10 cellular contexts compared by ENCODE assay signal in the genomic region with DNA sequence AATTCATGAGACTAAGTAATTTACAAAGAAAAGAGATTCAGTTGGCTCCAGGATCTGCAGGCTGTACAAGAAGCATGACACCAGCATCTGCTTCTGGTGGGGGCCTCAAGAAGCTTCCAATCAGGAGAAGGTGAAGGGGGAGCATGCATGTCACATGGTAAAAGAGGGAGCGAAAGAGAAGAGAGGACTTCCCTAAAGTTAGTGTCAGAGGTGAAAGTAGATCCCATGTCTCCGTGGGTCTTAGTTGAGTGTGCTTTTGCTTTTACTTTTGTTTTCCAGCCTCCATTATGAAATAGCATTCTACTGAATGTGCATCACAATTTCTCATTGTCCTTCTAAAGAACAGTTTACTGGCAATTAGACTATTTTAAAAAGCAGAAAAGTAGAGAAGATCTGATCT.
A peak's percentile ranks its signal among the peaks of the same experiment; 100 is the strongest.
DNase-seq lines count a peak whose midpoint lies in the region; ATAC-seq and TF ChIP-seq lines count a peak whose summit lies in the region.
"Had no signal": no experiment of that assay in that cellular context is flagged by ENCODE, and none has a peak within 500 bp of the region (broad histone marks: within the 10 kb centered on the region; RNA-seq: fewer than 3 reads in every experiment).

No MANE protein-coding gene starts in this region.

- H3K9me2 ChIP-seq in Loucy (replicated peaks; ENCODE audit: low read depth, low read length) = no peaks in the 10 kb centered on the region

- peak overlapping the region; percentile 3 to 89 (median 58) for H3K27ac Mint-ChIP-seq in naive B cell

- peak; percentile 15 for DNase-seq in naive B cell
- no peak for DNase-seq in NCI-H524 (lab: John Stamatoyannopoulos, UW)
- no peak for DNase-seq in stimulated activated CD4-positive, alpha-beta T cell treated with anti-CD3 and anti-CD28 coated beads, Interleukin-15, amount 100 ng/mL, for 24 hours
- DNase-seq in H4 (ENCODE audit: low spot score) = no peak
- DNase-seq in DMS114 treated with DMSO at 0.1 percent for 48 hours (lab: John Stamatoyannopoulos, UW; ENCODE audit: unreplicated experiment) = no peak
- DNase-seq: activated CD4-positive, alpha-beta T cell treated with anti-CD3 and anti-CD28 coated beads, Interleukin-2, amount 50 U/mL, for 1 hour; stimulated activated CD4-positive, alpha-beta T cell treated with anti-CD3 and anti-CD28 coated beads, Interleukin-4, amount 100 ng/mL, for 4 hours had no signal

- no peaks in the 10 kb centered on the region for H3K36me3 ChIP-seq in Loucy (ENCODE audit: insufficient read depth, low read length)

- H3K36me3 Mint-ChIP-seq in naive B cell = peaks cover 16 to 40% of the 10 kb centered on the region in 2 donors

- H3K4me3 Mint-ChIP-seq in naive B cell = peak overlapping the region in 4 of 8 donors; percentile 53 to 88 (median 70)

- H3K27me3 Mint-ChIP-seq in naive B cell = no peaks in the 10 kb centered on the region

- H3K9me3 Mint-ChIP-seq in naive B cell = peaks cover 0 to 3% (median 0%) of the 10 kb centered on the region in 7 donors

- H3K79me2 ChIP-seq in Loucy (ENCODE audit: insufficient read depth, low read length) = no peaks in the 10 kb centered on the region

- H2AFZ ChIP-seq in Loucy (ENCODE audit: low read length) = peak overlapping the region; percentile 50

- no peak overlapping the region for H3K4me2 ChIP-seq in Loucy (ENCODE audit: low read depth, low read length, poor library complexity, severe bottlenecking)

- no peaks in the 10 kb centered on the region for H3K4me1 ChIP-seq in Loucy (ENCODE audit: insufficient read depth, low read length, poor library complexity, severe bottlenecking)

- H3K9ac ChIP-seq in Loucy (ENCODE audit: low read depth, low read length, poor library complexity, severe bottlenecking) = no peak overlapping the region

- no peaks in the 10 kb centered on the region for H3K9me3 ChIP-seq in Loucy (ENCODE audit: insufficient read depth, low read depth, low read length)

- peak overlapping the region; percentile 29 for H3K4me3 ChIP-seq in Loucy (ENCODE audit: low read length, poor library complexity, severe bottlenecking)

- no peaks in the 10 kb centered on the region for H3F3A ChIP-seq in Loucy (ENCODE audit: low read depth)

- ATAC-seq in GM18909 (IDR thresholded peaks at IDR 0.05; ENCODE audit: poor library complexity, unreplicated experiment) (peak; percentile 83), HG02588 (IDR thresholded peaks at IDR 0.05; ENCODE audit: unreplicated experiment) (peak; percentile 85), naive B cell (ENCODE audit: low read depth in 2 of 2) (peak; percentile 95)

- no peaks in the 10 kb centered on the region for H4K20me1 ChIP-seq in Loucy (ENCODE audit: insufficient read depth, low read length, poor library complexity, severe bottlenecking)

- no peak for TF ChIP-seq CTCF in Loucy (conservative IDR thresholded peaks at IDR 0.05; ENCODE audit: low read length)

- peaks cover 13 to 15% (median 14%) of the 10 kb centered on the region in 3 donors for H3K4me1 Mint-ChIP-seq in naive B cell

- no peaks in the 10 kb centered on the region for H3K27me3 ChIP-seq in Loucy (ENCODE audit: insufficient read depth, low read length, poor library complexity, severe bottlenecking)
